Comparison of ENCODE assay signal across 1 cellular context in genomic region chr11:93773045-93773477, GRCh38.
TF ChIP-seq lines count a peak whose summit lies in the region.

No MANE protein-coding gene starts in this region.

TF ChIP-seq in HepG2, 621 proteins besides CTCF, POLR2A, EP300 and RAD21 (continued from another document and continues in another):
- TF ChIP-seq FUBP1 (CRISPR knock-in tag; IDR thresholded peaks at IDR 0.05; ENCODE audit: borderline replicate concordance) (no peak), MTA1 (CRISPR knock-in tag; IDR thresholded peaks at IDR 0.05; ENCODE audit: borderline replicate concordance) (no peak; the same call in 1 of the 2 replicates), ZMAT5 (CRISPR knock-in tag; IDR thresholded peaks at IDR 0.05; ENCODE audit: borderline replicate concordance, low read depth) (no peak), LCORL (IDR thresholded peaks at IDR 0.05) (no peak), LCORL (CRISPR knock-in tag; IDR thresholded peaks at IDR 0.05) (peak; percentile 79), ZNF264 (CRISPR knock-in tag; IDR thresholded peaks at IDR 0.05) (peak; percentile 83), KLF6 (CRISPR knock-in tag; IDR thresholded peaks at IDR 0.05) (peak; percentile 87), KLF11 (CRISPR knock-in tag; IDR thresholded peaks at IDR 0.05) (0 out of 2 replicates have a peak, but pooled peaks have one; percentile 38), CAMTA2 (CRISPR knock-in tag; IDR thresholded peaks at IDR 0.05; ENCODE audit: borderline replicate concordance) (no peak), IKZF1 (IDR thresholded peaks at IDR 0.05) (no peak), ZNF766 (CRISPR knock-in tag; IDR thresholded peaks at IDR 0.05; ENCODE audit: borderline replicate concordance) (peak; percentile 47; the same call in 1 of the 2 replicates), SOX13 (IDR thresholded peaks at IDR 0.05) (no peak), SOX13 (CRISPR knock-in tag; conservative IDR thresholded peaks at IDR 0.05 in 1 of 2, IDR thresholded peaks at IDR 0.05 in 1 of 2) (peak in 1 of 2 experiments; percentile 84; a peak in 2 of 4 replicates), ADNP (CRISPR knock-in tag; IDR thresholded peaks at IDR 0.05) (no peak), THAP7 (CRISPR knock-in tag; IDR thresholded peaks at IDR 0.05) (no peak), MED8 (CRISPR knock-in tag; IDR thresholded peaks at IDR 0.05; ENCODE audit: insufficient replicate concordance) (no peak), GMEB1 (CRISPR knock-in tag; IDR thresholded peaks at IDR 0.05; ENCODE audit: borderline replicate concordance) (peak; percentile 32; the same call in 1 of the 2 replicates), ZNF124 (CRISPR knock-in tag; IDR thresholded peaks at IDR 0.05) (peak; percentile 86), MLXIP (CRISPR knock-in tag; IDR thresholded peaks at IDR 0.05; ENCODE audit: borderline replicate concordance) (no peak), ZNF83 (CRISPR knock-in tag; IDR thresholded peaks at IDR 0.05; ENCODE audit: borderline replicate concordance) (no peak), ZBTB26 (CRISPR knock-in tag; IDR thresholded peaks at IDR 0.05; ENCODE audit: borderline replicate concordance) (peak; percentile 73; the same call in 1 of the 2 replicates), CEBPB (IDR thresholded peaks at IDR 0.05; ENCODE audit: borderline replicate concordance, low read depth, low read length) (no peak), ZSCAN30 (CRISPR knock-in tag; IDR thresholded peaks at IDR 0.05) (no peak), ESRRA (CRISPR knock-in tag; IDR thresholded peaks at IDR 0.05; ENCODE audit: low read depth) (peak; percentile 55; the same call in 1 of the 2 replicates), KDM2A (CRISPR knock-in tag; IDR thresholded peaks at IDR 0.05; ENCODE audit: borderline replicate concordance, low read depth) (peak; percentile 67), TRIM24 (CRISPR knock-in tag; IDR thresholded peaks at IDR 0.05) (no peak), ZFP1 (CRISPR knock-in tag; IDR thresholded peaks at IDR 0.05) (0 out of 2 replicates have a peak, but pooled peaks have one; percentile 42), ZGPAT (CRISPR knock-in tag; IDR thresholded peaks at IDR 0.05) (peak; percentile 56; the same call in 1 of the 2 replicates), SPEN (CRISPR knock-in tag; IDR thresholded peaks at IDR 0.05; ENCODE audit: low read depth) (peak; percentile 67), ZMYM3 (CRISPR knock-in tag; IDR thresholded peaks at IDR 0.05) (peak; percentile 49; the same call in 1 of the 2 replicates), ZNF670 (CRISPR knock-in tag; IDR thresholded peaks at IDR 0.05; ENCODE audit: borderline replicate concordance) (no peak), NONO (IDR thresholded peaks at IDR 0.05) (no peak), NONO (CRISPR knock-in tag; conservative IDR thresholded peaks at IDR 0.05) (peak; percentile 65; the same call in 1 of the 2 replicates), POGZ (CRISPR knock-in tag; IDR thresholded peaks at IDR 0.05) (peak; percentile 63), ZNF280D (CRISPR knock-in tag; IDR thresholded peaks at IDR 0.05) (peak; percentile 51; the same call in 1 of the 2 replicates), ATF7 (IDR thresholded peaks at IDR 0.05) (no peak), ATF7 (CRISPR knock-in tag; IDR thresholded peaks at IDR 0.05) (0 out of 2 replicates have a peak, but pooled peaks have one; percentile 51), ZNF747 (CRISPR knock-in tag; IDR thresholded peaks at IDR 0.05; ENCODE audit: borderline replicate concordance) (no peak; the same call in 1 of the 2 replicates), ZMYM2 (CRISPR knock-in tag; IDR thresholded peaks at IDR 0.05) (no peak), POGK (CRISPR knock-in tag; conservative IDR thresholded peaks at IDR 0.05) (0 out of 2 replicates have a peak, but pooled peaks have one; percentile 18), TFDP2 (CRISPR knock-in tag; IDR thresholded peaks at IDR 0.05) (peak; percentile 49; the same call in 1 of the 2 replicates), ZNF30 (CRISPR knock-in tag; IDR thresholded peaks at IDR 0.05) (no peak), IRF9 (CRISPR knock-in tag; IDR thresholded peaks at IDR 0.05; ENCODE audit: borderline replicate concordance) (peak; percentile 60; the same call in 1 of the 2 replicates), SIN3A (IDR thresholded peaks at IDR 0.05; ENCODE audit: borderline replicate concordance, low read depth, low read length) (peak; percentile 86; the same call in 1 of the 2 replicates), NAIF1 (CRISPR knock-in tag; IDR thresholded peaks at IDR 0.05; ENCODE audit: borderline replicate concordance) (no peak), SAP130 (CRISPR knock-in tag; IDR thresholded peaks at IDR 0.05; ENCODE audit: low read depth) (peak; percentile 86), ZBTB7B (CRISPR knock-in tag; IDR thresholded peaks at IDR 0.05) (peak; percentile 87; the same call in 1 of the 2 replicates), ZNF607 (CRISPR knock-in tag; IDR thresholded peaks at IDR 0.05; ENCODE audit: borderline replicate concordance) (peak; percentile 75; the same call in 1 of the 2 replicates)
